Comparison of ENCODE assay signal across 29 cellular contexts in the genomic region with DNA sequence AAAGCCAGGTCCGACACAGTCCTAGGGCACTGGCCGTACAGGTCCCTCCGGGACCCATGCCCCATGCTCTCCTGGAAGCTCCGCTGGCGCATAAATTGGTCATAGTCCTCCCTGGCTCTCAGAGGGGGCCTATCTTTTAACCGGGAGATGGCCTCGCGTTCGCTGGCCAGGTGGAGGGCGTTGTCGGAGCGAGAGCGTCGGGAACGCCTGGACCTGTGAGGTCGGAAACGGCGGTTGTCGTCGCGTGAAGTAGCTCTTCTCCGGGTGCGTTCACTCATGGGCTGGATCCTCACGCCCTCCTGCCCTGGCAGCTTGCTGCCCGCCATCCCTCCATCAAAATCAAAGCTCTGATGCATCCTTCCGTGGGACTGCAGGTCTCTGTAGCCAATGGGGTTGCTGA.
"Had no signal": no experiment of that assay in that cellular context is flagged by ENCODE, and none has a peak within 500 bp of the region (broad histone marks: within the 10 kb centered on the region; RNA-seq: fewer than 3 reads in every experiment).

No MANE protein-coding gene starts in this region.

- H3K9me3 Mint-ChIP-seq: stimulated activated effector memory CD8-positive, alpha-beta T cell treated with anti-CD3 and anti-CD28 coated beads, Interleukin-12 subunit alpha, Interleukin-12 subunit beta, amount 100 ng/mL, for 72 hours; stimulated activated memory B cell treated with anti-CD40 and anti-IgM and Interleukin-4, amounts not matched to agents 10 μg/mL and 1 μg/mL and 100 μg/mL, for 72 hours; stimulated activated naive B cell treated with anti-CD40 and anti-IgM and Interleukin-4, amounts not matched to agents 10 μg/mL and 1 μg/mL and 100 μg/mL, for 72 hours; stimulated activated naive CD8-positive, alpha-beta T cell treated with anti-CD3 and anti-CD28 coated beads, Interleukin-15, amount 100 ng/mL, for 72 hours; stimulated activated naive CD8-positive, alpha-beta T cell treated with anti-CD3 and anti-CD28 coated beads, Interleukin-15, Interleukin-2, amounts not matched to agents 100 ng/mL and 50 ng/mL, for 24 hours; type B pancreatic cell had no signal

- ATAC-seq: stimulated activated memory B cell treated with anti-CD40 and anti-IgM and Interleukin-4, amounts not matched to agents 10 μg/mL and 1 μg/mL and 100 μg/mL, for 72 hours; stimulated activated naive B cell treated with anti-CD40 and anti-IgM and Interleukin-4, amounts not matched to agents 10 μg/mL and 1 μg/mL and 100 μg/mL, for 72 hours; stimulated activated naive CD8-positive, alpha-beta T cell treated with anti-CD3 and anti-CD28 coated beads, Interleukin-15, amount 100 ng/mL, for 72 hours; stimulated activated naive CD8-positive, alpha-beta T cell treated with anti-CD3 and anti-CD28 coated beads, Interleukin-15, Interleukin-2, amounts not matched to agents 100 U/mL and 50 U/mL, for 24 hours had no signal

- DNase-seq: stimulated activated CD4-positive, alpha-beta T cell treated with anti-CD3 and anti-CD28 coated beads, Interleukin-2, amount 100 ng/mL, for 48 hours; stimulated activated CD4-positive, alpha-beta T cell treated with anti-CD3 and anti-CD28 coated beads, Interleukin-4, amount 100 ng/mL, for 1 hour; stimulated activated CD4-positive, alpha-beta T cell treated with anti-CD3 and anti-CD28 coated beads, Interleukin-4, amount 100 ng/mL, for 24 hours; stimulated activated CD4-positive, alpha-beta T cell treated with anti-CD3 and anti-CD28 coated beads, Interleukin-4, amount 100 ng/mL, for 4 hours; stimulated activated CD8-positive, alpha-beta memory T cell treated with anti-CD3 and anti-CD28 coated beads, Interleukin-4, amount 100 ng/mL, for 48 hours; stimulated activated naive B cell treated with anti-CD40 and anti-IgM and Interleukin-4, amounts not matched to agents 10 μg/mL and 1 μg/mL and 100 μg/mL, for 72 hours; stimulated activated naive CD4-positive, alpha-beta T cell; stimulated activated naive CD4-positive, alpha-beta T cell treated with Interleukin-2 at 50 U/mL for 16 hours; stimulated activated naive CD8-positive, alpha-beta T cell treated with anti-CD3 and anti-CD28 coated beads, Interleukin-15, amount 100 ng/mL, for 72 hours; stimulated activated naive CD8-positive, alpha-beta T cell treated with anti-CD3 and anti-CD28 coated beads, Interleukin-15, Interleukin-2, amounts not matched to agents 100 U/mL and 50 U/mL, for 24 hours; stomach; substantia nigra; testis; thyroid gland; tibial artery; transverse colon; trophoblast cell; upper lobe of right lung; uterus had no signal

- H3K9me3 ChIP-seq: stomach, suprapubic skin, testis, thoracic aorta, thyroid gland, tibial artery, tibial nerve, transverse colon, upper lobe of left lung, upper lobe of right lung, uterus, vagina had no signal

- H3K4me3 ChIP-seq: stomach, suprapubic skin, thoracic aorta, thyroid gland, tibial artery, tibial nerve, transverse colon, upper lobe of left lung, upper lobe of right lung, uterus, vagina had no signal

- H3K27me3 ChIP-seq: stomach, suprapubic skin, testis, thyroid gland, tibial artery, tibial nerve, transverse colon, upper lobe of left lung, upper lobe of right lung, uterus, vagina had no signal

- H3K4me1 ChIP-seq: suprapubic skin, tibial artery, upper lobe of left lung, upper lobe of right lung, uterus had no signal

- H3K4me1 Mint-ChIP-seq: stimulated activated effector memory CD8-positive, alpha-beta T cell treated with anti-CD3 and anti-CD28 coated beads, Interleukin-12 subunit alpha, Interleukin-12 subunit beta, amount 100 ng/mL, for 72 hours; stimulated activated memory B cell treated with anti-CD40 and anti-IgM and Interleukin-4, amounts not matched to agents 10 μg/mL and 1 μg/mL and 100 μg/mL, for 72 hours; stimulated activated naive B cell treated with anti-CD40 and anti-IgM and Interleukin-4, amounts not matched to agents 10 μg/mL and 1 μg/mL and 100 μg/mL, for 72 hours; stimulated activated naive CD8-positive, alpha-beta T cell treated with anti-CD3 and anti-CD28 coated beads, Interleukin-15, amount 100 ng/mL, for 72 hours had no signal

- H3K27ac ChIP-seq: stomach, suprapubic skin, testis, thoracic aorta, thyroid gland, tibial artery, tibial nerve, transverse colon, upper lobe of left lung, upper lobe of right lung, uterus, vagina had no signal

- H3K4me3 Mint-ChIP-seq: stimulated activated effector memory CD8-positive, alpha-beta T cell treated with anti-CD3 and anti-CD28 coated beads, Interleukin-12 subunit alpha, Interleukin-12 subunit beta, amount 100 ng/mL, for 72 hours; stimulated activated memory B cell treated with anti-CD40 and anti-IgM and Interleukin-4, amounts not matched to agents 10 μg/mL and 1 μg/mL and 100 μg/mL, for 72 hours; stimulated activated naive B cell treated with anti-CD40 and anti-IgM and Interleukin-4, amounts not matched to agents 10 μg/mL and 1 μg/mL and 100 μg/mL, for 72 hours; stimulated activated naive CD8-positive, alpha-beta T cell treated with anti-CD3 and anti-CD28 coated beads, Interleukin-15, amount 100 ng/mL, for 72 hours; stimulated activated naive CD8-positive, alpha-beta T cell treated with anti-CD3 and anti-CD28 coated beads, Interleukin-15, Interleukin-2, amounts not matched to agents 100 ng/mL and 50 ng/mL, for 24 hours; type B pancreatic cell had no signal

- FAIRE-seq: urothelium cell line had no signal

- H3K27ac Mint-ChIP-seq: stimulated activated effector memory CD8-positive, alpha-beta T cell treated with anti-CD3 and anti-CD28 coated beads, Interleukin-12 subunit alpha, Interleukin-12 subunit beta, amount 100 ng/mL, for 72 hours; stimulated activated memory B cell treated with anti-CD40 and anti-IgM and Interleukin-4, amounts not matched to agents 10 μg/mL and 1 μg/mL and 100 μg/mL, for 72 hours; stimulated activated naive B cell treated with anti-CD40 and anti-IgM and Interleukin-4, amounts not matched to agents 10 μg/mL and 1 μg/mL and 100 μg/mL, for 72 hours; stimulated activated naive CD8-positive, alpha-beta T cell treated with anti-CD3 and anti-CD28 coated beads, Interleukin-15, amount 100 ng/mL, for 72 hours; stimulated activated naive CD8-positive, alpha-beta T cell treated with anti-CD3 and anti-CD28 coated beads, Interleukin-15, Interleukin-2, amounts not matched to agents 100 ng/mL and 50 ng/mL, for 24 hours; type B pancreatic cell had no signal

- H3K27me3 Mint-ChIP-seq: stimulated activated memory B cell treated with anti-CD40 and anti-IgM and Interleukin-4, amounts not matched to agents 10 μg/mL and 1 μg/mL and 100 μg/mL, for 72 hours; type B pancreatic cell had no signal

- H3K36me3 Mint-ChIP-seq: stimulated activated effector memory CD8-positive, alpha-beta T cell treated with anti-CD3 and anti-CD28 coated beads, Interleukin-12 subunit alpha, Interleukin-12 subunit beta, amount 100 ng/mL, for 72 hours; stimulated activated naive B cell treated with anti-CD40 and anti-IgM and Interleukin-4, amounts not matched to agents 10 μg/mL and 1 μg/mL and 100 μg/mL, for 72 hours had no signal

- H3K36me3 ChIP-seq: uterus had no signal
